18 cellular contexts compared by ENCODE assay signal in genomic region chr4:89213382-89213701, GRCh38.
A peak's percentile ranks its signal among the peaks of the same experiment; 100 is the strongest.
DNase-seq lines count a peak whose midpoint lies in the region; ATAC-seq and TF ChIP-seq lines count a peak whose summit lies in the region.
"Had no signal": no experiment of that assay in that cellular context is flagged by ENCODE, and none has a peak within 500 bp of the region (broad histone marks: within the 10 kb centered on the region; RNA-seq: fewer than 3 reads in every experiment).

No MANE protein-coding gene starts in this region.

- H3K9me3 Mint-ChIP-seq in activated CD4-positive, alpha-beta memory T cell treated with anti-CD3 and anti-CD28 coated beads for 36 hours = peaks cover 5% of the 10 kb centered on the region

- H3K4me3 ChIP-seq in fibroblast of the aortic adventitia (ENCODE audit: low read depth, low read length) = no peak overlapping the region
- H3K4me3 ChIP-seq: BLaER1 treated with 17β-estradiol and CSF1 and Interleukin-3, amounts not matched to agents 10 nM and 100 nM had no signal

- CTCF ChIA-PET in activated CD4-positive, alpha-beta memory T cell treated with anti-CD3 and anti-CD28 coated beads for 36 hours (lab: Charles Lee) = no interaction called here

- POLR2A ChIA-PET in activated CD4-positive, alpha-beta memory T cell treated with anti-CD3 and anti-CD28 coated beads for 36 hours (lab: Charles Lee) = no interaction called here

- no peaks in the 10 kb centered on the region for H3K36me3 Mint-ChIP-seq in activated CD4-positive, alpha-beta memory T cell treated with anti-CD3 and anti-CD28 coated beads for 36 hours
- H3K36me3 Mint-ChIP-seq: CD4-positive, CD25-positive, alpha-beta regulatory T cell had no signal

- no peak overlapping the region for H3K4me3 Mint-ChIP-seq in activated CD4-positive, alpha-beta memory T cell treated with anti-CD3 and anti-CD28 coated beads for 36 hours
- H3K4me3 Mint-ChIP-seq: CD4-positive, CD25-positive, alpha-beta regulatory T cell; IgD-negative memory B cell had no signal

- no peak for ATAC-seq in GM21390 (IDR thresholded peaks at IDR 0.05; ENCODE audit: unreplicated experiment)
- ATAC-seq: HCT116 had no signal

- DNase-seq in NCI-H345 (lab: John Stamatoyannopoulos, UW) (peak; percentile 7), NCI-H345 treated with DMSO at 0.1 percent for 48 hours (lab: John Stamatoyannopoulos, UW; ENCODE audit: unreplicated experiment) (no peak), NCI-H1092 (lab: John Stamatoyannopoulos, UW) (peak; percentile 4), NCI-H748 (lab: John Stamatoyannopoulos, UW; ENCODE audit: unreplicated experiment) (peak; percentile 76), fibroblast of the aortic adventitia (ENCODE audit: low read depth) (peak; percentile 1), HK-2 (ENCODE audit: unreplicated experiment) (no peak)
- no peak for DNase-seq in activated CD4-positive, alpha-beta memory T cell treated with anti-CD3 and anti-CD28 coated beads for 36 hours
- DNase-seq: 8988T; ACHN; Calu3; CD4-positive, CD25-positive, alpha-beta regulatory T cell; DMS 273 treated with DMSO at 0.1 percent for 48 hours; DMS79 treated with DMSO at 0.1 percent for 48 hours; EL had no signal

- H3K27me3 Mint-ChIP-seq in activated CD4-positive, alpha-beta memory T cell treated with anti-CD3 and anti-CD28 coated beads for 36 hours = peaks cover 6% of the 10 kb centered on the region

- no peaks in the 10 kb centered on the region for H3K4me1 Mint-ChIP-seq in activated CD4-positive, alpha-beta memory T cell treated with anti-CD3 and anti-CD28 coated beads for 36 hours (ENCODE audit: low read depth)
- H3K4me1 Mint-ChIP-seq: CD4-positive, CD25-positive, alpha-beta regulatory T cell had no signal

- no peak for TF ChIP-seq CTCF in fibroblast of the aortic adventitia (IDR thresholded peaks at IDR 0.05; ENCODE audit: insufficient read depth, low read length)

- no peak overlapping the region for H3K27ac Mint-ChIP-seq in activated CD4-positive, alpha-beta memory T cell treated with anti-CD3 and anti-CD28 coated beads for 36 hours
- H3K27ac Mint-ChIP-seq: CD4-positive, CD25-positive, alpha-beta regulatory T cell; IgD-negative memory B cell had no signal

- intact Hi-C loops in activated CD4-positive, alpha-beta memory T cell treated with anti-CD3 and anti-CD28 coated beads for 36 hours (cut with micrococcal nuclease) = no loop called here

Comparison
In these comparisons a context has a peak if more than half of its experiments do, and no peak if none do; other contexts are left out.
1. DNase-seq: peak in NCI-H345 (single experiment), NCI-H1092 (single experiment), NCI-H748 (single experiment) and fibroblast of the aortic adventitia (single experiment); none in NCI-H345 treated with DMSO at 0.1 percent for 48 hours (single experiment), activated CD4-positive, alpha-beta memory T cell treated with anti-CD3 and anti-CD28 coated beads for 36 hours (single experiment) and HK-2 (single experiment).